13 cellular contexts compared by ENCODE assay signal in the genomic region with DNA sequence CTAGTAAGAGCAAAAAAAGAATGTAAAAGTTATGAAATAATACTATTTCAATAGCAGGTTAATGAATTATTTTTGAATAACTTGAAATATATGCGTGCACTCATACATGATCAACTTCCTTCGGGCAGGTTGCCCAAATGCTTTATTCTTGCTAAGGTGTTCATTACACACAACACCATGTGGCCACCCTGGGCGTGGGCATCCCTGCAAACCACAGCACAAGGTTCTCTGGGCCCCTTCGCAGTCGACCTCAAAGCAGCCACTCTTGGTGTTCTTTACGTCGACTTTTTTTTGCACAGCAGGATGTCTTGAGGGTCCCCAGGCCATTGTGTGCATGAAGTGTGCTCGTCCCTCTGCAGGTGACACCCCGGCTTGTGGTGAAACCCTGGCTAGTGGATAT.
DNase-seq lines count a peak whose midpoint lies in the region; ATAC-seq, FAIRE-seq and TF ChIP-seq lines count a peak whose summit lies in the region.
"Had no signal": no experiment of that assay in that cellular context is flagged by ENCODE, and none has a peak within 500 bp of the region (broad histone marks: within the 10 kb centered on the region; RNA-seq: fewer than 3 reads in every experiment).

No MANE protein-coding gene starts in this region.

- H3K4me1 ChIP-seq in vagina = peaks cover 54% of the 10 kb centered on the region

- H3K36me3 Mint-ChIP-seq in activated naive CD8-positive, alpha-beta T cell = no peaks in the 10 kb centered on the region
- no peaks in the 10 kb centered on the region for H3K36me3 Mint-ChIP-seq in activated naive CD8-positive, alpha-beta T cell treated with anti-CD3 and anti-CD28 coated beads, Interleukin-2, amount 50 U/mL, for 24 hours (ENCODE audit: low read depth)
- no peaks in the 10 kb centered on the region for H3K36me3 Mint-ChIP-seq in natural killer cell treated with Interleukin-12 subunit alpha and Interleukin-12 subunit beta and Interleukin-15 and Interleukin-18, amount 100 ng/mL, for 72 hours
- H3K36me3 Mint-ChIP-seq: activated naive CD8-positive, alpha-beta T cell treated with anti-CD3 and anti-CD28 coated beads, Interleukin-2, amount 10 ng/mL, durations not matched to agents 7 days and 5 days had no signal

- no peaks in the 10 kb centered on the region for H3K9me3 ChIP-seq in vagina
- H3K9me3 ChIP-seq: thyroid gland had no signal

- no peaks in the 10 kb centered on the region for H3K36me3 ChIP-seq in vagina
- H3K36me3 ChIP-seq: thyroid gland had no signal

- H3K27me3 Mint-ChIP-seq in activated naive CD8-positive, alpha-beta T cell = peaks cover 3% of the 10 kb centered on the region
- H3K27me3 Mint-ChIP-seq in activated naive CD8-positive, alpha-beta T cell treated with anti-CD3 and anti-CD28 coated beads, Interleukin-2, amount 50 U/mL, for 24 hours = peaks cover 21% of the 10 kb centered on the region
- peaks cover 5 to 18% of the 10 kb centered on the region in 2 donors for H3K27me3 Mint-ChIP-seq in natural killer cell treated with Interleukin-12 subunit alpha and Interleukin-12 subunit beta and Interleukin-15 and Interleukin-18, amount 100 ng/mL, for 72 hours

- H3K27ac Mint-ChIP-seq in activated naive CD8-positive, alpha-beta T cell = no peak overlapping the region
- H3K27ac Mint-ChIP-seq in activated naive CD8-positive, alpha-beta T cell treated with anti-CD3 and anti-CD28 coated beads, Interleukin-2, amount 50 U/mL, for 24 hours = no peak overlapping the region
- H3K27ac Mint-ChIP-seq in natural killer cell treated with Interleukin-12 subunit alpha and Interleukin-12 subunit beta and Interleukin-15 and Interleukin-18, amount 100 ng/mL, for 72 hours = no peak overlapping the region
- H3K27ac Mint-ChIP-seq: activated naive CD8-positive, alpha-beta T cell treated with anti-CD3 and anti-CD28 coated beads, Interleukin-2, amount 10 ng/mL, durations not matched to agents 7 days and 5 days had no signal

- no peaks in the 10 kb centered on the region for H3K9me3 Mint-ChIP-seq in activated naive CD8-positive, alpha-beta T cell (ENCODE audit: low read depth)
- no peaks in the 10 kb centered on the region for H3K9me3 Mint-ChIP-seq in activated naive CD8-positive, alpha-beta T cell treated with anti-CD3 and anti-CD28 coated beads, Interleukin-2, amount 50 U/mL, for 24 hours
- H3K9me3 Mint-ChIP-seq in natural killer cell treated with Interleukin-12 subunit alpha and Interleukin-12 subunit beta and Interleukin-15 and Interleukin-18, amount 100 ng/mL, for 72 hours = no peaks in the 10 kb centered on the region
- H3K9me3 Mint-ChIP-seq: activated naive CD8-positive, alpha-beta T cell treated with anti-CD3 and anti-CD28 coated beads, Interleukin-2, amount 10 ng/mL, durations not matched to agents 7 days and 5 days had no signal

- peak overlapping the region; percentile 96 for H3K27ac ChIP-seq in vagina

- ATAC-seq in activated naive CD8-positive, alpha-beta T cell treated with anti-CD3 and anti-CD28 coated beads, Interleukin-2, amount 50 U/mL, for 24 hours = no peak
- ATAC-seq in natural killer cell treated with Interleukin-12 subunit alpha and Interleukin-12 subunit beta and Interleukin-15 and Interleukin-18, amount 100 ng/mL, for 72 hours = peak in 1 of 2 donors; percentile 19

- H3K27me3 ChIP-seq in vagina = no peaks in the 10 kb centered on the region
- H3K27me3 ChIP-seq: thyroid gland had no signal

- no peak for TF ChIP-seq CTCF in epithelial cell of esophagus (IDR thresholded peaks at IDR 0.05; ENCODE audit: insufficient read depth, low read depth, low read length, missing control alignments)
- no peak for TF ChIP-seq CTCF in vagina (IDR thresholded peaks at IDR 0.05)

- TF ChIP-seq POLR2A in vagina (IDR thresholded peaks at IDR 0.05) (no peak), GM12892 (IDR thresholded peaks at IDR 0.05; ENCODE audit: low read depth, low read length) (no peak)

- H3K4me1 Mint-ChIP-seq in activated naive CD8-positive, alpha-beta T cell (ENCODE audit: low read depth) = peaks cover 28% of the 10 kb centered on the region
- H3K4me1 Mint-ChIP-seq in activated naive CD8-positive, alpha-beta T cell treated with anti-CD3 and anti-CD28 coated beads, Interleukin-2, amount 50 U/mL, for 24 hours = peaks cover 44% of the 10 kb centered on the region
- peaks cover 30 to 38% of the 10 kb centered on the region in 2 donors for H3K4me1 Mint-ChIP-seq in natural killer cell treated with Interleukin-12 subunit alpha and Interleukin-12 subunit beta and Interleukin-15 and Interleukin-18, amount 100 ng/mL, for 72 hours (ENCODE audit: low read depth in 2 of 2)

- peak overlapping the region; percentile 82 for H3K4me3 Mint-ChIP-seq in activated naive CD8-positive, alpha-beta T cell
- no peak overlapping the region for H3K4me3 Mint-ChIP-seq in activated naive CD8-positive, alpha-beta T cell treated with anti-CD3 and anti-CD28 coated beads, Interleukin-2, amount 50 U/mL, for 24 hours
- peak overlapping the region; percentile 62 for H3K4me3 Mint-ChIP-seq in natural killer cell treated with Interleukin-12 subunit alpha and Interleukin-12 subunit beta and Interleukin-15 and Interleukin-18, amount 100 ng/mL, for 72 hours

- DNase-seq in activated naive CD8-positive, alpha-beta T cell treated with anti-CD3 and anti-CD28 coated beads, Interleukin-2, amount 50 U/mL, for 24 hours = no peak
- DNase-seq in epithelial cell of esophagus (ENCODE audit: low read depth) = peak; percentile 79
- no peak for DNase-seq in natural killer cell treated with Interleukin-12 subunit alpha and Interleukin-12 subunit beta and Interleukin-15 and Interleukin-18, amount 100 ng/mL, for 72 hours (ENCODE audit: low spot score)
- DNase-seq in vagina (ENCODE audit: extremely low spot score in 2 of 2) = no peak
- DNase-seq in GM12892 (ENCODE audit: insufficient read length) = no peak
- no peak for DNase-seq in MV-4-11 (lab: John Stamatoyannopoulos, UW)
- no peak for DNase-seq in AG08396 (ENCODE audit: low spot score)
- DNase-seq: activated CD4-positive, alpha-beta T cell treated with anti-CD3 and anti-CD28 coated beads, Interleukin-2, amount 50 U/mL, for 1 hour; activated naive CD8-positive, alpha-beta T cell treated with anti-CD3 and anti-CD28 coated beads, Interleukin-2, amount 10 ng/mL, durations not matched to agents 7 days and 5 days; glutamatergic neuron; NCI-H187 treated with DMSO at 0.1 percent for 48 hours; thyroid gland had no signal

- intact Hi-C loops in vagina (cut with DNase I) = no loop called here

- FAIRE-seq in GM12892 (lab: Jason Lieb, UNC) = no peak

- H3K4me3 ChIP-seq in epithelial cell of esophagus (ENCODE audit: low read length) (no peak overlapping the region), vagina (no peak overlapping the region)
- H3K4me3 ChIP-seq: thyroid gland had no signal
